In the genomic region with DNA sequence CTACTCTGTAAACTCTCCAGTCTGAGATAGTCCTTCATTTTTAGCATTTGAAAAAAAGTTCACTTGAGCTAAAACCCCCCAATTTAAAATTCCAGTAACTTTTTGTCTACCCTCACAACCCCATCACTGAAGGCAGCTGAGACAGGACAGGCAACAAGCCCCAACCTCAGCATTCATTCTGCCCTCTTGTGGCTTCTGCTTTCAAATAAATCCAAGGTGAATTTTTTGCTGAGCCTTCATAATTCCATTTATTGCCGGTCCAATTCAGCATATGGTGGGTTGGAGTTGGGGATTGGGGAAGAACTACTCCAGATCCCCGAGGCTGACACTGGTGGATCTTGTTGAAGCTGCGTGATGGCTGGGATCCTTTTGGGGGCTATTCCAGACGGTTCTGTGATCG, we compare ENCODE assay signal across 9 cellular contexts.
DNase-seq lines count a peak whose midpoint lies in the region; ATAC-seq and TF ChIP-seq lines count a peak whose summit lies in the region.
"Had no signal": no experiment of that assay in that cellular context is flagged by ENCODE, and none has a peak within 500 bp of the region (broad histone marks: within the 10 kb centered on the region; RNA-seq: fewer than 3 reads in every experiment).

No MANE protein-coding gene starts in this region.

- no peak overlapping the region for H3K27ac ChIP-seq in fibroblast of lung (ENCODE audit: insufficient read depth, low read length)
- H3K27ac ChIP-seq in neural progenitor cell, result no peak overlapping the region

- H3K79me2 ChIP-seq in fibroblast of lung (ENCODE audit: control insufficient read depth, insufficient read depth, low read length) (no peaks in the 10 kb centered on the region), neural progenitor cell (ENCODE audit: low read depth) (no peaks in the 10 kb centered on the region)

- H3K27me3 ChIP-seq in fibroblast of lung (ENCODE audit: control insufficient read depth, insufficient read depth, low read length) (peaks cover 2% of the 10 kb centered on the region), neural progenitor cell (no peaks in the 10 kb centered on the region)

- no peak overlapping the region for H3K9ac ChIP-seq in fibroblast of lung (ENCODE audit: insufficient read depth, low read length)
- no peak overlapping the region for H3K9ac ChIP-seq in neural progenitor cell

- no peak for ATAC-seq in GM18505 (IDR thresholded peaks at IDR 0.05; ENCODE audit: unreplicated experiment)
- ATAC-seq in omental fat pad (ENCODE audit: low FRiP score), result no peak

- H3K36me3 ChIP-seq in fibroblast of lung (ENCODE audit: control insufficient read depth, insufficient read depth, low read length), result no peaks in the 10 kb centered on the region
- H3K36me3 ChIP-seq in neural progenitor cell, result no peaks in the 10 kb centered on the region

- H3K4me1 ChIP-seq in fibroblast of lung (ENCODE audit: control insufficient read depth, extremely low read depth, insufficient read depth, low read length) (no peaks in the 10 kb centered on the region), neural progenitor cell (peaks cover 11% of the 10 kb centered on the region)

- no peak overlapping the region for H3K4me3 Mint-ChIP-seq in neural progenitor cell
- no peak overlapping the region for H3K4me3 Mint-ChIP-seq in activated T-cell treated with anti-CD3 and anti-CD28 coated beads, Interleukin-2, amount 50 U/mL, for 24 hours

- H3K4me1 Mint-ChIP-seq in neural progenitor cell, result peaks cover 3% of the 10 kb centered on the region
- H3K4me1 Mint-ChIP-seq in activated T-cell treated with anti-CD3 and anti-CD28 coated beads, Interleukin-2, amount 50 U/mL, for 24 hours (ENCODE audit: low read depth), result no peaks in the 10 kb centered on the region

- H4K20me1 ChIP-seq in fibroblast of lung (ENCODE audit: control insufficient read depth, extremely low read depth, insufficient read depth, low read length) (no peaks in the 10 kb centered on the region), neural progenitor cell (ENCODE audit: low read depth) (no peaks in the 10 kb centered on the region)

- DNase-seq in GM04504 (ENCODE audit: low read depth) (peak; percentile 3), OCI-M1 (lab: John Stamatoyannopoulos, UW) (peak; percentile 44), fibroblast of lung (ENCODE audit: low read depth in 2 of 2) (peak in 1 of 2 donors; percentile 40), neural progenitor cell (ENCODE audit: low spot score) (peak; percentile 7), NCI-H2196 treated with DMSO at 0.1 percent for 48 hours (lab: John Stamatoyannopoulos, UW; ENCODE audit: unreplicated experiment) (no peak), omental fat pad (ENCODE audit: low spot score) (no peak)
- DNase-seq in activated T-cell treated with anti-CD3 and anti-CD28 coated beads, Interleukin-2, amount 50 U/mL, for 24 hours, result no peak
- DNase-seq: NCI-H345 had no signal

- H3K9me3 ChIP-seq in fibroblast of lung (ENCODE audit: control insufficient read depth, insufficient read depth, low read depth, low read length), result no peaks in the 10 kb centered on the region
- H3K9me3 ChIP-seq in neural progenitor cell (ENCODE audit: low read depth), result no peaks in the 10 kb centered on the region

- H3F3A ChIP-seq in neural progenitor cell (ENCODE audit: low read depth), result no peaks in the 10 kb centered on the region

- H3K36me3 Mint-ChIP-seq in neural progenitor cell, result no peaks in the 10 kb centered on the region
- no peaks in the 10 kb centered on the region for H3K36me3 Mint-ChIP-seq in activated T-cell treated with anti-CD3 and anti-CD28 coated beads, Interleukin-2, amount 50 U/mL, for 24 hours (ENCODE audit: low read depth)

- no peak overlapping the region for H2AFZ ChIP-seq in fibroblast of lung (ENCODE audit: low read length)
- H2AFZ ChIP-seq in neural progenitor cell (replicated peaks), result no peak overlapping the region

- H3K4me3 ChIP-seq in fibroblast of lung (replicated peaks in 1 of 4; ENCODE audit: control extremely low read depth in 1 of 4, insufficient read depth in 1 of 4, low read depth in 3 of 4, low read length in 4 of 4) (no peak overlapping the region), neural progenitor cell (no peak overlapping the region)

- TF ChIP-seq CTCF in fibroblast of lung (conservative IDR thresholded peaks at IDR 0.05 in 1 of 2, IDR thresholded peaks at IDR 0.05 in 1 of 2; ENCODE audit: low read depth in 1 of 2, low read length in 2 of 2) (peak; percentile 10 to 32), neural progenitor cell (IDR thresholded peaks at IDR 0.05) (peak; percentile 44), omental fat pad (IDR thresholded peaks at IDR 0.05) (no peak)

- H3K27ac Mint-ChIP-seq in neural progenitor cell, result no peak overlapping the region
- no peak overlapping the region for H3K27ac Mint-ChIP-seq in activated T-cell treated with anti-CD3 and anti-CD28 coated beads, Interleukin-2, amount 50 U/mL, for 24 hours

- TF ChIP-seq POLR2A in GM18505 (IDR thresholded peaks at IDR 0.05; ENCODE audit: borderline replicate concordance, extremely low read depth, insufficient read depth, insufficient read length), result no peak

- H3K4me2 ChIP-seq in fibroblast of lung (ENCODE audit: extremely low read depth, insufficient read depth, low read length) (no peak overlapping the region), neural progenitor cell (no peak overlapping the region)

- H3K27me3 Mint-ChIP-seq in neural progenitor cell (ENCODE audit: insufficient read depth, low read depth), result no peaks in the 10 kb centered on the region
- H3K27me3 Mint-ChIP-seq in activated T-cell treated with anti-CD3 and anti-CD28 coated beads, Interleukin-2, amount 50 U/mL, for 24 hours, result no peaks in the 10 kb centered on the region

- no peaks in the 10 kb centered on the region for H3K9me3 Mint-ChIP-seq in neural progenitor cell
- peaks cover 3% of the 10 kb centered on the region for H3K9me3 Mint-ChIP-seq in activated T-cell treated with anti-CD3 and anti-CD28 coated beads, Interleukin-2, amount 50 U/mL, for 24 hours

Comparison
In these comparisons a context has a peak if more than half of its experiments do, and no peak if none do; other contexts are left out.
1. DNase-seq: peak in GM04504 (single experiment), OCI-M1 (single experiment) and neural progenitor cell (single experiment); none in NCI-H2196 treated with DMSO at 0.1 percent for 48 hours (single experiment), activated T-cell treated with anti-CD3 and anti-CD28 coated beads, Interleukin-2, amount 50 U/mL, for 24 hours (single experiment) and omental fat pad (single experiment).
2. CTCF ChIP-seq: peak in fibroblast of lung (2 of 2) and neural progenitor cell (single experiment); none in omental fat pad (0 of 3).